Comparison of ENCODE assay signal across 1 cellular context in genomic region chr12:122895290-122895689, GRCh38.
TF ChIP-seq lines count a peak whose summit lies in the region.

No MANE protein-coding gene starts in this region.

TF ChIP-seq in SK-N-SH, 30 proteins besides CTCF, POLR2A, EP300 and RAD21 (continued from another document):
- TF ChIP-seq REST (IDR thresholded peaks at IDR 0.05; ENCODE audit: low read depth, low read length) = no peak
- no peak for TF ChIP-seq USF1 (IDR thresholded peaks at IDR 0.05; ENCODE audit: borderline replicate concordance, low read depth)
- no peak for TF ChIP-seq TEAD4 (IDR thresholded peaks at IDR 0.05; ENCODE audit: borderline replicate concordance, insufficient read depth)
- no peak for TF ChIP-seq EZH2phosphoT487 (IDR thresholded peaks at IDR 0.05; ENCODE audit: borderline replicate concordance, low read depth)
- no peak for TF ChIP-seq TCF12 (IDR thresholded peaks at IDR 0.05)
- TF ChIP-seq SIN3A (IDR thresholded peaks at IDR 0.05; ENCODE audit: borderline replicate concordance, low read depth, low read length) = no peak
- TF ChIP-seq FOSL2 (IDR thresholded peaks at IDR 0.05; ENCODE audit: borderline replicate concordance, low read depth) = no peak
TF ChIP-seq in SK-N-SH: peak in this region for 0.
